Comparison of ENCODE assay signal across 8 cellular contexts in genomic region chr1:36351222-36351977, GRCh38. TPM values are rescaled to one million over a fixed set of nuclear protein-coding genes. Genes with fewer than 3 reads are reported as not detected.
DNase-seq lines count a peak whose midpoint lies in the region; ATAC-seq and TF ChIP-seq lines count a peak whose summit lies in the region.

No MANE protein-coding gene starts in this region.

- no peaks in the 10 kb centered on the region for H3K9me3 ChIP-seq in CD4-positive, alpha-beta T cell (ENCODE audit: control insufficient read depth, low read length)
- no peaks in the 10 kb centered on the region for H3K9me3 ChIP-seq in OCI-LY1 (ENCODE audit: low read length)

- H3K79me2 ChIP-seq in OCI-LY1 (ENCODE audit: insufficient read depth, low read length): no peaks in the 10 kb centered on the region

- H3K9me3 Mint-ChIP-seq in CD4-positive, alpha-beta T cell: no peaks in the 10 kb centered on the region

- peaks cover 26% of the 10 kb centered on the region for H3K4me1 Mint-ChIP-seq in CD4-positive, alpha-beta T cell (ENCODE audit: low read depth)

- H3K9me2 ChIP-seq in OCI-LY1 (ENCODE audit: low read depth, low read length): no peaks in the 10 kb centered on the region

- no peaks in the 10 kb centered on the region for H4K20me1 ChIP-seq in OCI-LY1 (ENCODE audit: insufficient read depth, low read length)

- peak; percentile 11 for ATAC-seq in CD4-positive, alpha-beta T cell (ENCODE audit: poor library complexity)
- ATAC-seq in GM21737 (IDR thresholded peaks at IDR 0.05; ENCODE audit: unreplicated experiment) (no peak), left lobe of liver (no peak)

- no peak overlapping the region for H3K4me3 ChIP-seq in OCI-LY1 (ENCODE audit: low read depth, low read length, poor library complexity, severe bottlenecking)

- no peak overlapping the region; the same call in 1 of the 2 replicates for H3K4me2 ChIP-seq in OCI-LY1 (ENCODE audit: low read length)

- H3K4me1 ChIP-seq in OCI-LY1 (ENCODE audit: insufficient read depth, low read length, severe bottlenecking): peaks cover 24% of the 10 kb centered on the region

- H3F3A ChIP-seq in OCI-LY1 (ENCODE audit: insufficient read depth, low read length): no peaks in the 10 kb centered on the region

- H3K27ac ChIP-seq in CD4-positive, alpha-beta T cell (ENCODE audit: low read depth, low read length): peak overlapping the region; percentile 48
- H3K27ac ChIP-seq in OCI-LY1 (ENCODE audit: low read depth, low read length, poor library complexity, severe bottlenecking): peak overlapping the region; percentile 61

- POLR2A ChIA-PET in CD4-positive, alpha-beta T cell (lab: Charles Lee): interaction anchor here (0.6 to 7.0 kb wide), 10 partner anchors 9 to 169 kb away, joined by 3 to 73 read pairs (median 4); partner anchors contain the start of genes MRPS15, OSCP1, STK40 and THRAP3

- H3K27me3 Mint-ChIP-seq in CD4-positive, alpha-beta T cell: no peaks in the 10 kb centered on the region

- no peaks in the 10 kb centered on the region for H3K27me3 ChIP-seq in CD4-positive, alpha-beta T cell (ENCODE audit: control insufficient read depth, insufficient read depth, low read length)
- no peaks in the 10 kb centered on the region for H3K27me3 ChIP-seq in OCI-LY1 (ENCODE audit: insufficient read depth, low read length)

- peak overlapping the region; percentile 95 for H3K27ac Mint-ChIP-seq in CD4-positive, alpha-beta T cell

- CTCF ChIA-PET in CD4-positive, alpha-beta T cell (lab: Charles Lee): interaction anchor here (2.0 kb wide), 1 partner anchor 9 kb away, joined by 8 read pairs; no protein-coding TSS in a partner anchor

- H3K4me3 Mint-ChIP-seq in CD4-positive, alpha-beta T cell: no peak overlapping the region

- H3K36me3 ChIP-seq in OCI-LY1 (ENCODE audit: insufficient read depth, low read length): peaks cover 73% of the 10 kb centered on the region; the same call in 1 of the 2 replicates

- H3K9ac ChIP-seq in OCI-LY1 (ENCODE audit: low read length): peak overlapping the region; percentile 21; the same call in 1 of the 2 replicates

- no peak for TF ChIP-seq CTCF in CD4-positive, alpha-beta T cell (IDR thresholded peaks at IDR 0.05)
- TF ChIP-seq CTCF in OCI-LY1 (IDR thresholded peaks at IDR 0.05; ENCODE audit: low read length): no peak

- H3K36me3 Mint-ChIP-seq in CD4-positive, alpha-beta T cell (ENCODE audit: low read depth): peaks cover 72% of the 10 kb centered on the region

- intact Hi-C loops in CD4-positive, alpha-beta T cell (cut with DNase I, micrococcal nuclease): loop anchor here in 1 of 2 experiments (2.0 to 5.0 kb wide), 2 partner anchors 17 to 44 kb away; partner anchors contain the start of gene SH3D21

- no peak for DNase-seq in CD4-positive, alpha-beta T cell
- DNase-seq in epidermal melanocyte (ENCODE audit: insufficient read length, low spot score) (peak; percentile 72), non-pigmented ciliary epithelial cell (ENCODE audit: low read depth) (peak; percentile 68), NCI-H510A (lab: John Stamatoyannopoulos, UW) (no peak), D341Med (ENCODE audit: low spot score) (no peak), left lobe of liver (ENCODE audit: low spot score) (no peak)

- H2AFZ ChIP-seq in OCI-LY1 (ENCODE audit: low read length): no peak overlapping the region

RNA-seq across cellular contexts. Expression of gene EVA1B, which starts 28.0 kb away (rescaled TPM):
- total RNA-seq in CD4-positive, alpha-beta T cell: 1 to 10 TPM; 1.5 to 1.8 TPM
- total RNA-seq in left lobe of liver: 4.8 TPM

RNA-seq across cellular contexts. Expression of gene STK40, which starts 34.3 kb away (rescaled TPM):
- 10 to 100 TPM; 17.8 to 20.7 TPM for total RNA-seq in CD4-positive, alpha-beta T cell
- 31.6 TPM for total RNA-seq in left lobe of liver

RNA-seq across cellular contexts. Expression of gene SH3D21, which starts 45.2 kb away (rescaled TPM):
- 1 to 10 TPM; 1.9 to 2.6 TPM for total RNA-seq in CD4-positive, alpha-beta T cell
- 1.5 TPM for total RNA-seq in left lobe of liver

RNA-seq across cellular contexts. Expression of gene LSM10, which starts 46.3 kb away (rescaled TPM):
- 10 to 100 TPM; 25.6 to 26.0 TPM for total RNA-seq in CD4-positive, alpha-beta T cell
- total RNA-seq in left lobe of liver: 20.9 TPM

Comparison
In these comparisons a context has a peak if more than half of its experiments do, and no peak if none do; other contexts are left out.
1. DNase-seq: peak in epidermal melanocyte (single experiment) and non-pigmented ciliary epithelial cell (single experiment); none in CD4-positive, alpha-beta T cell (0 of 10), NCI-H510A (single experiment), D341Med (single experiment) and left lobe of liver (single experiment).